12 cellular contexts compared by ENCODE assay signal in the genomic region with DNA sequence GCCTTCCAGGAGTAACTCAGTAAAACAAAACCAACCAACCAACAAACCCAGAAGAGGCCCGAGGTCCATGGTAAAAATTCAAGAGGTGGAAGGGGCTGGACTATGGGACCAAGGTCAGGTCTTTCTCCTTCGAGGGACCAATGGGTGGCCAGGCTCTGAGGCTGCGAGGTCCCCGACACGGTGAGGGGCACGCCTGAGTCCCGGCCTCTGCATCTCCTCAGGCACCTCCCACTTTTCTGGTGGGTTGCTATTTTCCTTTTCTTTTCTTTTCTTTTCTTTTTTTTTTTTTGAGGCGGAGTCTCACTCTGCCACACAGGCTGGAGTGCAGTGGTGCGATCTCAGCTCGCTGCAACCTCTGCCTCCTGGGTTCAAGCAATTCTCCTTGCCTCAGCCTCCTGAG. TPM values are rescaled to one million over a fixed set of nuclear protein-coding genes. Genes with fewer than 3 reads are reported as not detected.
DNase-seq lines count a peak whose midpoint lies in the region; ATAC-seq, FAIRE-seq and TF ChIP-seq lines count a peak whose summit lies in the region.
"Had no signal": no experiment of that assay in that cellular context is flagged by ENCODE, and none has a peak within 500 bp of the region (broad histone marks: within the 10 kb centered on the region; RNA-seq: fewer than 3 reads in every experiment).

No MANE protein-coding gene starts in this region.

- peaks cover 14% of the 10 kb centered on the region for H3K36me3 Mint-ChIP-seq in CD4-positive, alpha-beta T cell (ENCODE audit: low read depth)

- no peaks in the 10 kb centered on the region for H3K27me3 ChIP-seq in CD4-positive, alpha-beta T cell (ENCODE audit: control insufficient read depth, insufficient read depth, low read length)
- H3K27me3 ChIP-seq in PC-3 (ENCODE audit: low read length) (no peaks in the 10 kb centered on the region), GM12878 (replicated peaks in 1 of 2; ENCODE audit: control insufficient read depth in 2 of 2, insufficient read depth in 2 of 2, low read length in 1 of 2) (no peaks in the 10 kb centered on the region), gastrocnemius medialis (no peaks in the 10 kb centered on the region), smooth muscle cell (ENCODE audit: low read depth) (no peaks in the 10 kb centered on the region)

- POLR2A ChIA-PET in CD4-positive, alpha-beta T cell (lab: Charles Lee) = interaction anchor here (1.9 to 8.9 kb wide), 6 partner anchors 16 to 269 kb away, joined by 6 to 157 read pairs (median 16); a partner anchor contains a TSS
- POLR2A ChIA-PET in PC-3 (lab: Charles Lee; ENCODE audit: unreplicated experiment) = no interaction called here
- POLR2A ChIA-PET in GM12878 (lab: Charles Lee) = interaction anchor here (1.0 to 4.0 kb wide), 5 partner anchors 14 to 94 kb away, joined by 3 to 32 read pairs (median 3); no protein-coding TSS in a partner anchor

- H4K20me1 ChIP-seq in PC-3 (ENCODE audit: low read length) (no peaks in the 10 kb centered on the region), GM12878 (ENCODE audit: control insufficient read depth, insufficient read depth) (no peaks in the 10 kb centered on the region), smooth muscle cell (ENCODE audit: low read depth) (no peaks in the 10 kb centered on the region)

- no peaks in the 10 kb centered on the region for H3K27me3 Mint-ChIP-seq in CD4-positive, alpha-beta T cell

- in situ Hi-C loops in GM12878 (cut with MboI) (no loop called here), gastrocnemius medialis (cut with MboI; ENCODE audit: low sequenced_read_pairs in 4 of 4) (no loop called here)

- peak in 2 of 10 experiments; percentile 32 to 40 for DNase-seq in CD4-positive, alpha-beta T cell
- DNase-seq in PC-3 (no peak), GM12878 (ENCODE audit: low read depth, low spot score) (no peak), gastrocnemius medialis (no peak), NCI-H1417 treated with DMSO at 0.1 percent for 48 hours (lab: John Stamatoyannopoulos, UW) (no peak), iPS-NIHi7 (ENCODE audit: extremely low spot score) (no peak), NCI-H1436 treated with DMSO at 0.1 percent for 48 hours (lab: John Stamatoyannopoulos, UW) (no peak), smooth muscle cell (lab: John Stamatoyannopoulos, UW; ENCODE audit: unreplicated experiment) (no peak)
- DNase-seq: DMS 273 treated with DMSO at 0.1 percent for 48 hours, NCI-H1694, trophoblast cell had no signal

- no peaks in the 10 kb centered on the region for H3K9me3 ChIP-seq in CD4-positive, alpha-beta T cell (ENCODE audit: control insufficient read depth, low read length)
- no peaks in the 10 kb centered on the region for H3K9me3 ChIP-seq in PC-3 (ENCODE audit: low read length)
- H3K9me3 ChIP-seq in GM12878 (replicated peaks; ENCODE audit: control insufficient read depth, insufficient read depth, low read length) = no peaks in the 10 kb centered on the region
- H3K9me3 ChIP-seq in gastrocnemius medialis = no peaks in the 10 kb centered on the region
- H3K9me3 ChIP-seq in smooth muscle cell (replicated peaks; ENCODE audit: low read depth) = no peaks in the 10 kb centered on the region

- 98% methylated on average over 9 of the region's 10 CpGs for WGBS in GM12878 (ENCODE audit: insufficient coverage, insufficient replicate concordance, low lambda C conversion rate, missing lambda C conversion rate)
- WGBS in smooth muscle cell (ENCODE audit: low lambda C conversion rate) = 84% methylated on average over 7 of the region's 10 CpGs

- H3K9me2 ChIP-seq in PC-3 (replicated peaks; ENCODE audit: low read length) = no peaks in the 10 kb centered on the region

- no peaks in the 10 kb centered on the region for H3K79me2 ChIP-seq in PC-3 (ENCODE audit: low read length)
- no peaks in the 10 kb centered on the region for H3K79me2 ChIP-seq in GM12878 (ENCODE audit: control insufficient read depth, insufficient read depth, low read length)
- H3K79me2 ChIP-seq in smooth muscle cell (ENCODE audit: low read depth) = no peaks in the 10 kb centered on the region

- no peak overlapping the region for H3K4me2 ChIP-seq in PC-3 (ENCODE audit: low read length)
- H3K4me2 ChIP-seq in GM12878 (ENCODE audit: control insufficient read depth, insufficient read depth) = no peak overlapping the region
- H3K4me2 ChIP-seq in smooth muscle cell = no peak overlapping the region

- H3K4me1 ChIP-seq in PC-3 (ENCODE audit: insufficient read depth, low read length) (peaks cover 44% of the 10 kb centered on the region), GM12878 (ENCODE audit: control insufficient read depth, insufficient read depth, low read length) (peaks cover 43% of the 10 kb centered on the region), gastrocnemius medialis (peaks cover 32 to 33% of the 10 kb centered on the region in 2 donors), smooth muscle cell (ENCODE audit: low read depth) (no peaks in the 10 kb centered on the region)

- H3K9ac ChIP-seq in PC-3 (ENCODE audit: low read length) = peak overlapping the region; percentile 94
- H3K9ac ChIP-seq in GM12878 (ENCODE audit: control insufficient read depth, insufficient read depth, low read length) = no peak overlapping the region
- H3K9ac ChIP-seq in smooth muscle cell (ENCODE audit: low read depth) = no peak overlapping the region

- TF ChIP-seq CTCF in CD4-positive, alpha-beta T cell (IDR thresholded peaks at IDR 0.05) = no peak
- TF ChIP-seq CTCF in PC-3 (conservative IDR thresholded peaks at IDR 0.05; ENCODE audit: low read depth, low read length) = no peak
- no peak for TF ChIP-seq CTCF in GM12878 (IDR thresholded peaks at IDR 0.05 in 2 of 3, conservative IDR thresholded peaks at IDR 0.05 in 1 of 3; ENCODE audit: control insufficient read depth in 2 of 3, extremely low read depth in 1 of 3, insufficient read depth in 1 of 3, low read depth in 3 of 3, low read length in 3 of 3)
- TF ChIP-seq CTCF in gastrocnemius medialis (IDR thresholded peaks at IDR 0.05 in 4 of 5, conservative IDR thresholded peaks at IDR 0.05 in 1 of 5) = no peak
- TF ChIP-seq CTCF in smooth muscle cell (IDR thresholded peaks at IDR 0.05; ENCODE audit: borderline replicate concordance, insufficient read depth, poor library complexity, severe bottlenecking) = no peak

- CTCF ChIA-PET in CD4-positive, alpha-beta T cell (lab: Charles Lee) = interaction anchor here (2.1 to 3.3 kb wide), 3 partner anchors 22 to 63 kb away, joined by 7 to 16 read pairs (median 11); no protein-coding TSS in a partner anchor
- CTCF ChIA-PET in PC-3 (lab: Charles Lee) = no interaction called here
- CTCF ChIA-PET in GM12878 (lab: Yijun Ruan, JAX) = interaction anchor here (1.0 to 8.7 kb wide), 8 partner anchors 24 to 120 kb away, joined by 3 to 94 read pairs (median 16); no protein-coding TSS in a partner anchor

- peak overlapping the region; percentile 100 for H3K27ac Mint-ChIP-seq in CD4-positive, alpha-beta T cell

- H3F3A ChIP-seq in PC-3 (ENCODE audit: low read length, unreplicated experiment) (peaks cover 5% of the 10 kb centered on the region), smooth muscle cell (ENCODE audit: low read depth) (no peaks in the 10 kb centered on the region)

- H2AFZ ChIP-seq in PC-3 (ENCODE audit: low read length) (no peak overlapping the region), GM12878 (ENCODE audit: control insufficient read depth, low read depth, low read length) (no peak overlapping the region), smooth muscle cell (ENCODE audit: low read depth) (no peak overlapping the region)

- H3K36me3 ChIP-seq in PC-3 (ENCODE audit: low read depth, low read length) (no peaks in the 10 kb centered on the region), GM12878 (ENCODE audit: control insufficient read depth in 2 of 2, insufficient read depth in 2 of 2, low read length in 1 of 2) (no peaks in the 10 kb centered on the region), gastrocnemius medialis (no peaks in the 10 kb centered on the region), smooth muscle cell (ENCODE audit: low read depth) (no peaks in the 10 kb centered on the region)
- H3K36me3 ChIP-seq: cardiac muscle cell had no signal

- peak overlapping the region; percentile 96 for H3K4me3 Mint-ChIP-seq in CD4-positive, alpha-beta T cell

- intact Hi-C loops in CD4-positive, alpha-beta T cell (cut with DNase I, micrococcal nuclease) = loop anchor here (2.0 to 10.0 kb wide), 5 partner anchors 38 to 265 kb away; a partner anchor contains a TSS
- intact Hi-C loops in PC-3 (cut with micrococcal nuclease) = loop anchor here (5.0 kb wide), 1 partner anchor 33 kb away; a partner anchor contains a TSS
- intact Hi-C loops in GM12878 (cut with micrococcal nuclease; ENCODE audit: unreplicated experiment) = no loop called here
- intact Hi-C loops in gastrocnemius medialis (cut with DNase I; ENCODE audit: low total_unique reads) = loop anchor here (5.0 kb wide), 1 partner anchor 362 kb away; a partner anchor contains a TSS

- TF ChIP-seq RAD21 in GM12878 (IDR thresholded peaks at IDR 0.05; ENCODE audit: insufficient read depth, low read depth, low read length) = no peak

- H3K27ac ChIP-seq in CD4-positive, alpha-beta T cell (ENCODE audit: low read depth, low read length) = peak overlapping the region; percentile 100
- H3K27ac ChIP-seq in PC-3 (ENCODE audit: low read length) (peak overlapping the region; percentile 99), GM12878 (ENCODE audit: control insufficient read depth, insufficient read depth) (no peak overlapping the region), gastrocnemius medialis (peak overlapping the region in 3 of 4 donors; percentile 84 to 98 (median 95)), smooth muscle cell (ENCODE audit: low read depth) (no peak overlapping the region)
- H3K27ac ChIP-seq: cardiac muscle cell had no signal

- no peak for TF ChIP-seq EP300 in GM12878 (IDR thresholded peaks at IDR 0.05; ENCODE audit: borderline replicate concordance in 1 of 2, control insufficient read depth in 1 of 2, low read depth in 2 of 2, low read length in 2 of 2)

- H3K4me3 ChIP-seq in PC-3 (ENCODE audit: low read length) (no peak overlapping the region), GM12878 (no peak overlapping the region), gastrocnemius medialis (no peak overlapping the region), smooth muscle cell (no peak overlapping the region)
- H3K4me3 ChIP-seq: cardiac muscle cell had no signal

- SMC1A ChIA-PET in GM12878 (lab: Charles Lee; ENCODE audit: uncharacterized antibody, unreplicated experiment) = interaction anchor here (1.5 to 5.1 kb wide), 5 partner anchors 23 to 93 kb away, joined by 4 to 42 read pairs (median 12); no protein-coding TSS in a partner anchor

- TF ChIP-seq POLR2A in GM12878 (IDR thresholded peaks at IDR 0.05; ENCODE audit: low read depth, low read length) (no peak), gastrocnemius medialis (IDR thresholded peaks at IDR 0.05) (no peak)

- RAD21 ChIA-PET in GM12878 (lab: Charles Lee; ENCODE audit: unreplicated experiment) = interaction anchor here (1.1 to 7.9 kb wide), 6 partner anchors 15 to 270 kb away, joined by 3 to 77 read pairs (median 10); no protein-coding TSS in a partner anchor

- FAIRE-seq in GM12878 (lab: Jason Lieb, UNC) = no peak

- BruUV-seq in PC-3 (replicated peaks; lab: Mats Ljungman, UMichigan) (no TSS peak), GM12878 (replicated peaks; lab: Mats Ljungman, UMichigan) (no TSS peak)

- H3K9me3 Mint-ChIP-seq in CD4-positive, alpha-beta T cell = no peaks in the 10 kb centered on the region

- H3K4me1 Mint-ChIP-seq in CD4-positive, alpha-beta T cell (ENCODE audit: low read depth) = peaks cover 83% of the 10 kb centered on the region

- peak; percentile 4 for ATAC-seq in CD4-positive, alpha-beta T cell (ENCODE audit: poor library complexity)
- ATAC-seq in PC-3 (no peak), GM12878 (no peak), gastrocnemius medialis (no peak)

RNA-seq across cellular contexts. Expression of a gene that starts 18.0 kb away (rescaled TPM):
- total RNA-seq in CD4-positive, alpha-beta T cell = 100 to 1,000 TPM; 225 to 234 TPM
- 0.15 and 0.98 TPM in 2 replicates for total RNA-seq in PC-3 (2014; rRNA removed)
- total RNA-seq in GM12878 (2013; cell fraction: nucleolus; rRNA removed) = not detected in 2 replicates
- not detected in 2 replicates for total RNA-seq in GM12878 (2014; rRNA removed)
- total RNA-seq in GM12878 (2014; rRNA removed; fragmentation: Illumina TruSeq; extraction: Trizol) = not detected in 2 replicates
- 0.33 TPM in 1 of 2 replicates, not detected in the other for total RNA-seq in GM12878 (2021)
- not detected for polyA plus RNA-seq in GM12878 (2011; ENCODE audit: low read depth)
- not detected in 2 replicates for polyA plus RNA-seq in GM12878 (2011; rRNA removed)
- 0.07 and 0.18 TPM in 2 replicates for polyA plus RNA-seq in GM12878 (2011; cell fraction: cytosol; rRNA removed)
- 0.33 and 0.53 TPM in 2 replicates for polyA plus RNA-seq in GM12878 (2011; cell fraction: nucleus; rRNA removed)
- polyA plus RNA-seq in GM12878 (2012) = 0.14 TPM in 1 of 2 replicates, not detected in the other
- polyA plus RNA-seq in GM12878 (2014; fragmentation: Illumina TruSeq; extraction: Trizol) = not detected in 2 replicates
- not detected for polyA plus RNA-seq in GM12878 (2014; fragmentation: Nextera tagmentation; extraction: Ambion mirVana)
- 0.60 TPM in 1 of 2 replicates, not detected in the other for polyA plus RNA-seq in GM12878 (2014; rRNA removed)
- polyA plus RNA-seq in GM12878 (2016; fragmentation: Nextera tagmentation; extraction: Ambion mirVana) = not detected
- polyA minus RNA-seq in GM12878 (2011; rRNA and poly(A)+ RNA removed) = not detected in 2 replicates
- not detected in 2 replicates for polyA minus RNA-seq in GM12878 (2011; cell fraction: cytosol; rRNA and poly(A)+ RNA removed)
- polyA minus RNA-seq in GM12878 (2011; cell fraction: nucleus; rRNA and poly(A)+ RNA removed) = 0.19 TPM in 1 of 2 replicates, not detected in the other
- 1 to 10 TPM in 1 of 4 donors, not detected in 3; 1.7 TPM for total RNA-seq in gastrocnemius medialis
- not detected in 2 replicates for total RNA-seq in smooth muscle cell
- polyA plus RNA-seq in smooth muscle cell = 0.18 and 0.79 TPM in 2 replicates
- total RNA-seq: cardiac muscle cell had no signal

RNA-seq across cellular contexts. Expression of a gene that starts 26.0 kb away (rescaled TPM):
- 100 to 1,000 TPM; 277 to 286 TPM for total RNA-seq in CD4-positive, alpha-beta T cell
- total RNA-seq in PC-3 (2014; rRNA removed) (58.6 and 73.5 TPM in 2 replicates), GM12878 (2014; rRNA removed) (17.3 and 25.0 TPM in 2 replicates), GM12878 (2014; rRNA removed; fragmentation: Illumina TruSeq; extraction: Trizol) (26.4 and 27.8 TPM in 2 replicates), GM12878 (2021) (85.5 and 94.2 TPM in 2 replicates), gastrocnemius medialis (10 to 100 TPM; 34.0 to 55.2 (median 47.3) TPM), smooth muscle cell (51.6 and 75.3 TPM in 2 replicates)
- total RNA-seq in GM12878 (2013; cell fraction: nucleolus; rRNA removed) = 85.1 and 93.8 TPM in 2 replicates
- 42.9 TPM for polyA plus RNA-seq in GM12878 (2011; ENCODE audit: low read depth)
- polyA plus RNA-seq in GM12878 (2011; rRNA removed) (40.7 and 54.4 TPM in 2 replicates), GM12878 (2014; fragmentation: Illumina TruSeq; extraction: Trizol) (72.5 and 105 TPM in 2 replicates), GM12878 (2014; fragmentation: Nextera tagmentation; extraction: Ambion mirVana) (10 to 100 TPM in 1 of 2 experiments, 1 to 10 TPM in 1; 5.7 to 13.0 TPM), GM12878 (2014; rRNA removed) (74.9 and 90.3 TPM in 2 replicates), GM12878 (2016; fragmentation: Nextera tagmentation; extraction: Ambion mirVana) (10 to 100 TPM; 61.8 to 63.4 TPM), smooth muscle cell (135 and 172 TPM in 2 replicates)
- polyA plus RNA-seq in GM12878 (2011; cell fraction: cytosol; rRNA removed) = 58.6 and 69.9 TPM in 2 replicates
- 236 and 302 TPM in 2 replicates for polyA plus RNA-seq in GM12878 (2011; cell fraction: nucleus; rRNA removed)
- 62.0 and 78.9 TPM in 2 replicates for polyA plus RNA-seq in GM12878 (2012)
- polyA minus RNA-seq in GM12878 (2011; rRNA and poly(A)+ RNA removed) = 53.9 and 56.8 TPM in 2 replicates
- polyA minus RNA-seq in GM12878 (2011; cell fraction: cytosol; rRNA and poly(A)+ RNA removed) = 25.1 and 26.0 TPM in 2 replicates
- polyA minus RNA-seq in GM12878 (2011; cell fraction: nucleus; rRNA and poly(A)+ RNA removed) = 38.6 and 73.4 TPM in 2 replicates

RNA-seq across cellular contexts. Expression of a gene that starts 34.1 kb away (rescaled TPM):
- total RNA-seq in CD4-positive, alpha-beta T cell = 1 to 10 TPM; 2.1 to 3.1 TPM
- total RNA-seq in PC-3 (2014; rRNA removed) = 56.0 and 61.7 TPM in 2 replicates
- total RNA-seq in GM12878 (2013; cell fraction: nucleolus; rRNA removed) = not detected in 2 replicates
- total RNA-seq in GM12878 (2014; rRNA removed) = not detected in 2 replicates
- total RNA-seq in GM12878 (2014; rRNA removed; fragmentation: Illumina TruSeq; extraction: Trizol) = not detected in 2 replicates
- 0.08 TPM in 1 of 2 replicates, not detected in the other for total RNA-seq in GM12878 (2021)
- not detected for polyA plus RNA-seq in GM12878 (2011; ENCODE audit: low read depth)
- 0.12 TPM in 1 of 2 replicates, not detected in the other for polyA plus RNA-seq in GM12878 (2011; rRNA removed)
- 0.15 and 0.22 TPM in 2 replicates for polyA plus RNA-seq in GM12878 (2011; cell fraction: cytosol; rRNA removed)
- 0.09 and 0.21 TPM in 2 replicates for polyA plus RNA-seq in GM12878 (2011; cell fraction: nucleus; rRNA removed)
- 0.07 TPM in 1 of 2 replicates, not detected in the other for polyA plus RNA-seq in GM12878 (2012)
- 0.10 TPM in 1 of 2 replicates, not detected in the other for polyA plus RNA-seq in GM12878 (2014; fragmentation: Illumina TruSeq; extraction: Trizol)
- polyA plus RNA-seq in GM12878 (2014; fragmentation: Nextera tagmentation; extraction: Ambion mirVana) = not detected
- polyA plus RNA-seq in GM12878 (2014; rRNA removed) = 0.11 TPM in 1 of 2 replicates, not detected in the other
- polyA plus RNA-seq in GM12878 (2016; fragmentation: Nextera tagmentation; extraction: Ambion mirVana) = under 1 TPM in 1 of 2 experiments, not detected in 1; 0.13 TPM
- polyA minus RNA-seq in GM12878 (2011; rRNA and poly(A)+ RNA removed) = 0.10 TPM in 1 of 2 replicates, not detected in the other
- not detected in 2 replicates for polyA minus RNA-seq in GM12878 (2011; cell fraction: cytosol; rRNA and poly(A)+ RNA removed)
- not detected in 2 replicates for polyA minus RNA-seq in GM12878 (2011; cell fraction: nucleus; rRNA and poly(A)+ RNA removed)
- total RNA-seq in gastrocnemius medialis = 1 to 10 TPM; 3.3 to 9.5 (median 5.6) TPM
- total RNA-seq in smooth muscle cell = not detected in 2 replicates
- 0.48 and 0.49 TPM in 2 replicates for polyA plus RNA-seq in smooth muscle cell
- total RNA-seq: cardiac muscle cell had no signal
- polyA plus RNA-seq: cardiac muscle cell had no signal

RNA-seq across cellular contexts. Expression of a gene that starts 59.6 kb away (rescaled TPM):
- not detected for total RNA-seq in CD4-positive, alpha-beta T cell
- total RNA-seq in PC-3 (2014; rRNA removed) (0.46 and 1.2 TPM in 2 replicates), GM12878 (2014; rRNA removed) (0.11 TPM in 1 of 2 replicates, not detected in the other), GM12878 (2014; rRNA removed; fragmentation: Illumina TruSeq; extraction: Trizol) (0.14 and 0.22 TPM in 2 replicates), GM12878 (2021) (0.19 TPM in 1 of 2 replicates, not detected in the other), gastrocnemius medialis (under 1 TPM in 1 of 4 donors, not detected in 3; 0.40 TPM), smooth muscle cell (not detected in 2 replicates)
- total RNA-seq in GM12878 (2013; cell fraction: nucleolus; rRNA removed) = not detected in 2 replicates
- not detected for polyA plus RNA-seq in GM12878 (2011; ENCODE audit: low read depth)
- polyA plus RNA-seq in GM12878 (2011; rRNA removed) (0.26 and 0.27 TPM in 2 replicates), GM12878 (2014; fragmentation: Illumina TruSeq; extraction: Trizol) (0.09 TPM in 1 of 2 replicates, not detected in the other), GM12878 (2014; fragmentation: Nextera tagmentation; extraction: Ambion mirVana) (under 1 TPM in 1 of 2 experiments, not detected in 1; 0.03 TPM), GM12878 (2014; rRNA removed) (0.05 and 0.32 TPM in 2 replicates), GM12878 (2016; fragmentation: Nextera tagmentation; extraction: Ambion mirVana) (under 1 TPM in 1 of 2 experiments, not detected in 1; 0.13 TPM), smooth muscle cell (not detected in 2 replicates)
- 0.33 and 0.39 TPM in 2 replicates for polyA plus RNA-seq in GM12878 (2011; cell fraction: cytosol; rRNA removed)
- polyA plus RNA-seq in GM12878 (2011; cell fraction: nucleus; rRNA removed) = 0.18 and 0.19 TPM in 2 replicates
- 0.07 TPM in 1 of 2 replicates, not detected in the other for polyA plus RNA-seq in GM12878 (2012)
- polyA minus RNA-seq in GM12878 (2011; rRNA and poly(A)+ RNA removed) = 0.22 and 0.62 TPM in 2 replicates
- not detected in 2 replicates for polyA minus RNA-seq in GM12878 (2011; cell fraction: cytosol; rRNA and poly(A)+ RNA removed)
- not detected in 2 replicates for polyA minus RNA-seq in GM12878 (2011; cell fraction: nucleus; rRNA and poly(A)+ RNA removed)
- polyA plus RNA-seq: cardiac muscle cell had no signal

Comparison
In these comparisons a context has a peak if more than half of its experiments do, and no peak if none do; other contexts are left out.
1. H3K27ac ChIP-seq: peak in CD4-positive, alpha-beta T cell (single experiment), PC-3 (single experiment) and gastrocnemius medialis (3 of 4); none in GM12878 (single experiment) and smooth muscle cell (single experiment).
2. RNA of a gene that starts 18.0 kb away (total RNA-seq): 225 to 234 TPM in CD4-positive, alpha-beta T cell; 1.7 TPM in gastrocnemius medialis, 0.15 to 0.98 TPM in PC-3, 0.33 TPM in GM12878 and not detected in smooth muscle cell; every median in the first group is over 10 times any median in the second.